In genomic region chr11:44318369-44318768, GRCh38 we compare ENCODE assay signal across 1 cellular context.
TF ChIP-seq lines count a peak whose summit lies in the region.

No MANE protein-coding gene starts in this region.

TF ChIP-seq in K562, 482 proteins besides CTCF, POLR2A, EP300 and RAD21 (continued from another document):
- 0 out of 2 replicates have a peak, but pooled peaks have one; percentile 21 for TF ChIP-seq PTBP1 (IDR thresholded peaks at IDR 0.05; ENCODE audit: low read depth, low read length)
- no peak for TF ChIP-seq KAT7 (CRISPR knock-in tag; IDR thresholded peaks at IDR 0.05; ENCODE audit: borderline replicate concordance)
- no peak for TF ChIP-seq E2F3 (CRISPR knock-in tag; IDR thresholded peaks at IDR 0.05)
- TF ChIP-seq ZNF740 (CRISPR knock-in tag; IDR thresholded peaks at IDR 0.05) = no peak
- no peak for TF ChIP-seq ZNF740 (tag; IDR thresholded peaks at IDR 0.05)
- peak; percentile 86 for TF ChIP-seq RBM25 (IDR thresholded peaks at IDR 0.05; ENCODE audit: low read depth, low read length, severe bottlenecking)
- TF ChIP-seq ADNP (tag; IDR thresholded peaks at IDR 0.05) = peak; percentile 71; the same call in 1 of the 2 replicates
